Comparison of ENCODE assay signal across 19 cellular contexts in genomic region chr18:56171854-56172253, GRCh38.
"Had no signal": no experiment of that assay in that cellular context is flagged by ENCODE, and none has a peak within 500 bp of the region (broad histone marks: within the 10 kb centered on the region; RNA-seq: fewer than 3 reads in every experiment).

No MANE protein-coding gene starts in this region.

- H3K4me2 ChIP-seq: KMS-11 had no signal

- H3K27ac ChIP-seq: KMS-11, RWPE1 had no signal

- ATAC-seq: Panc1, SK-N-SH treated with all-trans-retinoic acid at 6 μM for 48 hours had no signal

- DNase-seq: Kasumi-1, MM.1S, NCI-H1092 treated with DMSO at 0.1 percent for 48 hours, NCI-H1436, NCI-H187, NCI-H2029, NCI-H2081 treated with DMSO at 0.1 percent for 48 hours, NCI-H2171, NCI-H226, NCI-H446, NCI-H510A, NCI-H524 treated with DMSO at 0.1 percent for 48 hours, NCI-H69, NCI-H774, SHP77 had no signal

- H3K9ac ChIP-seq: KMS-11 had no signal
